In genomic region chr10:91924212-91925021, GRCh38 we compare ENCODE assay signal across 8 cellular contexts. TPM values are rescaled to one million over a fixed set of nuclear protein-coding genes. Genes with fewer than 3 reads are reported as not detected.
DNase-seq lines count a peak whose midpoint lies in the region; ATAC-seq and TF ChIP-seq lines count a peak whose summit lies in the region.

No MANE protein-coding gene starts in this region.

- peak overlapping the region; percentile 97 for H3K4me2 ChIP-seq in neural progenitor cell

- POLR2A ChIA-PET in RWPE1 (lab: Yijun Ruan, JAX; ENCODE audit: low non-redundant PET): interaction anchor here (0.6 to 1.0 kb wide), 3 partner anchors 11 to 126 kb away, joined by 3 to 5 read pairs (median 4); partner anchors contain the start of gene TNKS2

- peaks cover 3% of the 10 kb centered on the region for H3K27me3 Mint-ChIP-seq in neural progenitor cell (ENCODE audit: insufficient read depth, low read depth)

- peak; percentile 22 for ATAC-seq in HG02870 (IDR thresholded peaks at IDR 0.05; ENCODE audit: unreplicated experiment)

- TF ChIP-seq CTCF in RWPE1 (conservative IDR thresholded peaks at IDR 0.05; ENCODE audit: low read depth) (no peak), neural progenitor cell (IDR thresholded peaks at IDR 0.05) (no peak)

- peaks cover 12% of the 10 kb centered on the region for H3K36me3 Mint-ChIP-seq in neural progenitor cell

- peaks cover 21% of the 10 kb centered on the region for H3F3A ChIP-seq in neural progenitor cell (ENCODE audit: low read depth)

- CTCF ChIA-PET in RWPE1 (lab: Yijun Ruan, JAX): interaction anchor here (1.0 kb wide), 1 partner anchor 12 kb away, joined by 4 read pairs; no protein-coding TSS in a partner anchor

- peaks cover 13% of the 10 kb centered on the region for H3K4me1 ChIP-seq in neural progenitor cell

- H3K4me3 Mint-ChIP-seq in neural progenitor cell: peak overlapping the region; percentile 96

- peak overlapping the region; percentile 90 for H3K9ac ChIP-seq in neural progenitor cell

- peak overlapping the region; percentile 82 for H3K27ac Mint-ChIP-seq in neural progenitor cell

- H3K4me1 Mint-ChIP-seq in neural progenitor cell: peaks cover 31% of the 10 kb centered on the region

- peaks cover 45% of the 10 kb centered on the region for H4K20me1 ChIP-seq in neural progenitor cell (ENCODE audit: low read depth)

- H3K27ac ChIP-seq in RWPE1 (peak overlapping the region; percentile 83), epithelial cell of prostate (peak overlapping the region; percentile 82), neural progenitor cell (peak overlapping the region; percentile 90)

- DNase-seq in DMS53 (lab: John Stamatoyannopoulos, UW) (peak; percentile 51), DMS53 treated with DMSO at 0.1 percent for 48 hours (lab: John Stamatoyannopoulos, UW; ENCODE audit: unreplicated experiment) (no peak), RWPE1 (ENCODE audit: low spot score) (no peak), epithelial cell of prostate (ENCODE audit: low read depth, low spot score) (no peak), neural progenitor cell (ENCODE audit: low spot score) (no peak), DMS153 treated with DMSO at 0.1 percent for 48 hours (lab: John Stamatoyannopoulos, UW; ENCODE audit: unreplicated experiment) (no peak)
- DNase-seq in stimulated activated CD4-positive, alpha-beta T cell treated with anti-CD3 and anti-CD28 coated beads, Interleukin-2, amount 100 ng/mL, for 48 hours: no peak

- H2AFZ ChIP-seq in neural progenitor cell (replicated peaks): peak overlapping the region; percentile 92

- no peaks in the 10 kb centered on the region for H3K27me3 ChIP-seq in neural progenitor cell

- no peaks in the 10 kb centered on the region for H3K9me3 ChIP-seq in neural progenitor cell (ENCODE audit: low read depth)

- no peaks in the 10 kb centered on the region for H3K9me3 Mint-ChIP-seq in neural progenitor cell

- no peaks in the 10 kb centered on the region for H3K36me3 ChIP-seq in neural progenitor cell

- H3K4me3 ChIP-seq in neural progenitor cell: peak overlapping the region; percentile 82

- peaks cover 59% of the 10 kb centered on the region for H3K79me2 ChIP-seq in neural progenitor cell (ENCODE audit: low read depth)

RNA-seq across cellular contexts. Expression of gene BTAF1, which starts 0.8 kb away (rescaled TPM):
- total RNA-seq in neural progenitor cell (ENCODE audit: low replicate concordance): 87.3 and 127 TPM in 2 replicates

RNA-seq across cellular contexts. Expression of gene FGFBP3, which starts 15.1 kb away (rescaled TPM):
- 14.0 and 27.6 TPM in 2 replicates for total RNA-seq in neural progenitor cell (ENCODE audit: low replicate concordance)
